ENCODE assay signal across 8 cellular contexts in genomic region chr2:169365093-169365483, GRCh38. TPM values are rescaled to one million over a fixed set of nuclear protein-coding genes. Genes with fewer than 3 reads are reported as not detected.
A peak's percentile ranks its signal among the peaks of the same experiment; 100 is the strongest.
DNase-seq lines count a peak whose midpoint lies in the region; ATAC-seq and TF ChIP-seq lines count a peak whose summit lies in the region.

No MANE protein-coding gene starts in this region.

- DNase-seq in neural progenitor cell (ENCODE audit: low spot score): no peak
- no peak for DNase-seq in SK-N-DZ (ENCODE audit: low spot score)
- DNase-seq in dermis blood vessel endothelial cell: no peak
- DNase-seq in nucleus accumbens (lab: John Stamatoyannopoulos, UW): no peak

- peak overlapping the region in 9 of 10 experiments; percentile 45 to 72 (median 60); a peak in 15 of 20 replicates for H3K4me3 ChIP-seq in BLaER1 treated with 17β-estradiol and CSF1 and Interleukin-3, amounts not matched to agents 10 nM and 100 nM
- H3K4me3 ChIP-seq in neural progenitor cell: peak overlapping the region; percentile 93

- no peaks in the 10 kb centered on the region for H3K36me3 Mint-ChIP-seq in brain
- H3K36me3 Mint-ChIP-seq in neural progenitor cell: no peaks in the 10 kb centered on the region

- H3K27me3 Mint-ChIP-seq in brain (peaks cover 28% of the 10 kb centered on the region), neural progenitor cell (ENCODE audit: insufficient read depth, low read depth) (peaks cover 15% of the 10 kb centered on the region)

- peaks cover 31% of the 10 kb centered on the region for H3K79me2 ChIP-seq in neural progenitor cell (ENCODE audit: low read depth)

- peaks cover 24 to 35% (median 33%) of the 10 kb centered on the region in 10 experiments for H3K4me1 ChIP-seq in BLaER1 treated with 17β-estradiol and CSF1 and Interleukin-3, amounts not matched to agents 10 nM and 100 nM
- H3K4me1 ChIP-seq in neural progenitor cell: peaks cover 33% of the 10 kb centered on the region

- peak overlapping the region; percentile 79 to 100 (median 91) for H3K4me2 ChIP-seq in BLaER1 treated with 17β-estradiol and CSF1 and Interleukin-3, amounts not matched to agents 10 nM and 100 nM
- peak overlapping the region; percentile 85 for H3K4me2 ChIP-seq in neural progenitor cell

- peaks cover 48% of the 10 kb centered on the region for H3F3A ChIP-seq in neural progenitor cell (ENCODE audit: low read depth)

- H4K20me1 ChIP-seq in BLaER1 treated with 17β-estradiol and CSF1 and Interleukin-3, amounts not matched to agents 10 nM and 100 nM: peaks cover 0 to 26% (median 8%) of the 10 kb centered on the region in 11 experiments; a peak in 7 of 22 replicates
- H4K20me1 ChIP-seq in neural progenitor cell (ENCODE audit: low read depth): peaks cover 8% of the 10 kb centered on the region

- H3K4me1 Mint-ChIP-seq in brain: peaks cover 37% of the 10 kb centered on the region
- peaks cover 30% of the 10 kb centered on the region for H3K4me1 Mint-ChIP-seq in neural progenitor cell

- ATAC-seq in GM19324 (IDR thresholded peaks at IDR 0.05; ENCODE audit: low FRiP score, unreplicated experiment) (peak; percentile 62), HG03469 (IDR thresholded peaks at IDR 0.05; ENCODE audit: unreplicated experiment) (peak; percentile 40)

- H3K27ac Mint-ChIP-seq in brain: peak overlapping the region in 3 of 5 experiments; percentile 42 to 78 (median 69)
- H3K27ac Mint-ChIP-seq in neural progenitor cell: peak overlapping the region; percentile 96

- H3K9me3 ChIP-seq in BLaER1 treated with 17β-estradiol and CSF1 and Interleukin-3, amounts not matched to agents 10 nM and 100 nM (replicated peaks in 1 of 11): peaks cover 0 to 8% (median 0%) of the 10 kb centered on the region in 11 experiments; a peak in 4 of 22 replicates
- no peaks in the 10 kb centered on the region for H3K9me3 ChIP-seq in neural progenitor cell (ENCODE audit: low read depth)

- H2AFZ ChIP-seq in neural progenitor cell (replicated peaks): no peak overlapping the region

- H3K9ac ChIP-seq in BLaER1 treated with 17β-estradiol and CSF1 and Interleukin-3, amounts not matched to agents 10 nM and 100 nM: no peak overlapping the region
- no peak overlapping the region for H3K9ac ChIP-seq in neural progenitor cell

- no peaks in the 10 kb centered on the region for H3K36me3 ChIP-seq in BLaER1 treated with 17β-estradiol and CSF1 and Interleukin-3, amounts not matched to agents 10 nM and 100 nM
- H3K36me3 ChIP-seq in neural progenitor cell: no peaks in the 10 kb centered on the region

- peaks cover 50 to 69% (median 56%) of the 10 kb centered on the region in 11 experiments for H3K27me3 ChIP-seq in BLaER1 treated with 17β-estradiol and CSF1 and Interleukin-3, amounts not matched to agents 10 nM and 100 nM
- H3K27me3 ChIP-seq in neural progenitor cell: peaks cover 8% of the 10 kb centered on the region

- H3K9me3 Mint-ChIP-seq in brain (peaks cover 0 to 7% (median 3%) of the 10 kb centered on the region in 5 experiments), neural progenitor cell (peaks cover 3% of the 10 kb centered on the region)

- H3K4me3 Mint-ChIP-seq in brain (peak overlapping the region; percentile 80 to 92 (median 85)), neural progenitor cell (peak overlapping the region; percentile 89)

- TF ChIP-seq CTCF in brain (conservative IDR thresholded peaks at IDR 0.05) (no peak), neural progenitor cell (IDR thresholded peaks at IDR 0.05) (no peak)

- H3K27ac ChIP-seq in BLaER1 treated with 17β-estradiol and CSF1 and Interleukin-3, amounts not matched to agents 10 nM and 100 nM: no peak overlapping the region
- H3K27ac ChIP-seq in neural progenitor cell: peak overlapping the region; percentile 99

RNA-seq across cellular contexts. Expression of gene LRP2, which starts 2.8 kb away (rescaled TPM):
- polyA plus RNA-seq in brain (ENCODE audit: insufficient read depth, low read depth, low replicate concordance): 8.2 TPM
- total RNA-seq in neural progenitor cell (ENCODE audit: low replicate concordance) (143 and 151 TPM in 2 replicates), dermis blood vessel endothelial cell (0.05 TPM in 1 of 2 replicates, not detected in the other)
- not detected in 2 replicates for polyA plus RNA-seq in SK-N-DZ (2014; cell fraction: cytosol; rRNA removed)
- polyA plus RNA-seq in SK-N-DZ (2014; cell fraction: nucleus; rRNA removed): not detected in 2 replicates

Comparison
In these comparisons a context has a peak if more than half of its experiments do, and no peak if none do; other contexts are left out.
1. RNA of gene LRP2, which starts 2.8 kb away (total RNA-seq): 143 to 151 TPM in neural progenitor cell; 0.05 TPM in dermis blood vessel endothelial cell; every median in the first group is over 100 times any median in the second.